ENCODE assay signal across 8 cellular contexts in genomic region chr17:43673516-43674323, GRCh38. TPM values are rescaled to one million over a fixed set of nuclear protein-coding genes. Genes with fewer than 3 reads are reported as not detected.
DNase-seq lines count a peak whose midpoint lies in the region; ATAC-seq, FAIRE-seq and TF ChIP-seq lines count a peak whose summit lies in the region.

No MANE protein-coding gene starts in this region.

- peaks cover 5% of the 10 kb centered on the region for H3K27me3 Mint-ChIP-seq in activated B cell treated with CpG ODN at 0.5 μM for 24 hours

- H3K36me3 ChIP-seq in bronchial epithelial cell (ENCODE audit: control insufficient read depth, insufficient read depth, low read length) (no peaks in the 10 kb centered on the region), kidney epithelial cell (ENCODE audit: control insufficient read depth, insufficient read depth, low read length) (no peaks in the 10 kb centered on the region)

- H3K9me3 Mint-ChIP-seq in activated B cell treated with CpG ODN at 0.5 μM for 24 hours, result no peaks in the 10 kb centered on the region

- TF ChIP-seq CTCF in activated B cell treated with CpG ODN at 0.5 μM for 24 hours (IDR thresholded peaks at IDR 0.05), result no peak
- peak; percentile 93 for TF ChIP-seq CTCF in bronchial epithelial cell (IDR thresholded peaks at IDR 0.05; ENCODE audit: insufficient read depth, low read length, severe bottlenecking)
- TF ChIP-seq CTCF in kidney epithelial cell (IDR thresholded peaks at IDR 0.05; ENCODE audit: insufficient read depth, low read length, poor library complexity, severe bottlenecking), result peak; percentile 94

- DNase-seq in NCI-H510A treated with DMSO at 0.1 percent for 48 hours (lab: John Stamatoyannopoulos, UW) (peak; percentile 53), NCI-H510A (lab: John Stamatoyannopoulos, UW) (no peak), NCI-H2029 treated with DMSO at 0.1 percent for 48 hours (lab: John Stamatoyannopoulos, UW) (peak; percentile 8), activated B cell treated with CpG ODN at 0.5 μM for 24 hours (peak; percentile 65), bronchial epithelial cell (ENCODE audit: low read depth) (peak; percentile 52), kidney epithelial cell (ENCODE audit: low read depth) (no peak)
- peak; percentile 77 to 78 for DNase-seq in stimulated activated CD4-positive, alpha-beta T cell treated with anti-CD3 and anti-CD28 coated beads, Interleukin-2, amount 100 ng/mL, for 48 hours

- H3K36me3 Mint-ChIP-seq in activated B cell treated with CpG ODN at 0.5 μM for 24 hours (ENCODE audit: low read depth), result no peaks in the 10 kb centered on the region

- POLR2A ChIA-PET in activated B cell treated with CpG ODN at 0.5 μM for 24 hours (lab: Charles Lee), result interaction anchor here (0.5 to 2.0 kb wide), 5 partner anchors 95 to 276 kb away, joined by 3 to 6 read pairs (median 4); no protein-coding TSS in a partner anchor

- intact Hi-C loops in activated B cell treated with CpG ODN at 0.5 μM for 24 hours (cut with micrococcal nuclease), result loop anchor here (1.0 kb wide), 1 partner anchor 97 kb away; no protein-coding TSS in a partner anchor

- ATAC-seq in activated B cell treated with CpG ODN at 0.5 μM for 24 hours (ENCODE audit: low read depth), result peak; percentile 71
- no peak for ATAC-seq in HG03521 (IDR thresholded peaks at IDR 0.05; ENCODE audit: unreplicated experiment)

- H3K4me3 ChIP-seq in bronchial epithelial cell (ENCODE audit: low read depth, low read length) (no peak overlapping the region), kidney epithelial cell (ENCODE audit: low read depth, low read length) (no peak overlapping the region)

- no peak overlapping the region for H3K4me3 Mint-ChIP-seq in activated B cell treated with CpG ODN at 0.5 μM for 24 hours

- peaks cover 7% of the 10 kb centered on the region for H3K4me1 Mint-ChIP-seq in activated B cell treated with CpG ODN at 0.5 μM for 24 hours

- peak; percentile 58 for FAIRE-seq in bronchial epithelial cell (lab: Jason Lieb, UNC)

- H3K27ac Mint-ChIP-seq in activated B cell treated with CpG ODN at 0.5 μM for 24 hours, result no peak overlapping the region

- CTCF ChIA-PET in activated B cell treated with CpG ODN at 0.5 μM for 24 hours (lab: Charles Lee), result interaction anchor here (0.8 to 1.8 kb wide), 8 partner anchors 10 to 279 kb away, joined by 3 to 7 read pairs (median 4); partner anchors contain the start of gene SOST

- H3K27me3 ChIP-seq in bronchial epithelial cell (ENCODE audit: control insufficient read depth, insufficient read depth, low read length) (no peaks in the 10 kb centered on the region), kidney epithelial cell (ENCODE audit: control insufficient read depth, insufficient read depth, low read length) (no peaks in the 10 kb centered on the region)

RNA-seq across cellular contexts. Expression of gene MEOX1, which starts 12.0 kb away (rescaled TPM):
- total RNA-seq in activated B cell treated with CpG ODN at 0.5 μM for 24 hours (not detected in 2 replicates), bronchial epithelial cell (not detected in 2 replicates), kidney epithelial cell (0.62 and 2.6 TPM in 2 replicates)

Comparison
In these comparisons a context has a peak if more than half of its experiments do, and no peak if none do; other contexts are left out.
1. DNase-seq: peak in NCI-H510A treated with DMSO at 0.1 percent for 48 hours (single experiment), NCI-H2029 treated with DMSO at 0.1 percent for 48 hours (single experiment), activated B cell treated with CpG ODN at 0.5 μM for 24 hours (single experiment), bronchial epithelial cell (single experiment) and stimulated activated CD4-positive, alpha-beta T cell treated with anti-CD3 and anti-CD28 coated beads, Interleukin-2, amount 100 ng/mL, for 48 hours (2 of 2); none in NCI-H510A (single experiment) and kidney epithelial cell (single experiment).